10 cellular contexts compared by ENCODE assay signal in the genomic region with DNA sequence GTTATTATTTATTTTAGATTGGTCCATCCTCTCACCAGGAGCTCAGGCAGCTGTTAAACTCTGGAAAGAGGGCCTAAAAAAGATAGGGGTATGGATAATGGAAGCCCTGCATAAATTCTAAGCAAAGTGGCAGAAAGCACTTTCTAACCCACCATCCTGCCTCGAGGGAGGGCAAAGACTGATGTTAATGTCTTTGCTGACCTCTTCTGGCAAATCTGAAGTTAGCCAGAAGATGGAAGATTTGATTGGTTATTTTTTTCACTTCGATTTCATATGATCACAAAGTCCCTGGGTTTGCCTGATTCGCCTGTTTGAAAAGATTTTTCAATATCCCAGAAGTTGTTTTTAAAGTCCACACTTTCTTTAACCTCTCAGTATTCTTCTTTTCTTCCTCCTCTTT. TPM values are rescaled to one million over a fixed set of nuclear protein-coding genes. Genes with fewer than 3 reads are reported as not detected.
A peak's percentile ranks its signal among the peaks of the same experiment; 100 is the strongest.
DNase-seq lines count a peak whose midpoint lies in the region; ATAC-seq and TF ChIP-seq lines count a peak whose summit lies in the region.
"Had no signal": no experiment of that assay in that cellular context is flagged by ENCODE, and none has a peak within 500 bp of the region (broad histone marks: within the 10 kb centered on the region; RNA-seq: fewer than 3 reads in every experiment).

No MANE protein-coding gene starts in this region.

- H3K4me1 Mint-ChIP-seq in activated naive CD4-positive, alpha-beta T cell treated with anti-CD3 and anti-CD28 coated beads for 36 hours (ENCODE audit: low read depth) = peaks cover 5% of the 10 kb centered on the region

- H3K4me1 ChIP-seq in DND-41 (ENCODE audit: insufficient read depth, low read length) (peaks cover 32% of the 10 kb centered on the region), left lung (peaks cover 0 to 9% of the 10 kb centered on the region in 2 donors)

- H3K79me2 ChIP-seq in DND-41 (ENCODE audit: insufficient read depth, low read length) = no peaks in the 10 kb centered on the region

- H3K4me3 ChIP-seq in DND-41 (ENCODE audit: low read depth in 1 of 2, low read length in 2 of 2) (no peak overlapping the region), WERI-Rb-1 (ENCODE audit: low read depth, low read length) (no peak overlapping the region), left lung (no peak overlapping the region)
- H3K4me3 ChIP-seq in Jurkat, Clone E6-1 (ENCODE audit: low read length) = no peak overlapping the region

- no peaks in the 10 kb centered on the region for H4K20me1 ChIP-seq in DND-41 (ENCODE audit: insufficient read depth, low read length)

- H3K27ac ChIP-seq in DND-41 (ENCODE audit: low read length) = no peak overlapping the region
- H3K27ac ChIP-seq in WERI-Rb-1 = no peak overlapping the region
- H3K27ac ChIP-seq in left lung = no peak overlapping the region

- CTCF ChIA-PET in activated naive CD4-positive, alpha-beta T cell treated with anti-CD3 and anti-CD28 coated beads for 36 hours (lab: Charles Lee) = interaction anchor here (0.6 to 21.1 kb wide), 41 partner anchors 8 to 698 kb away, joined by 3 to 329 read pairs (median 5); a partner anchor contains a TSS

- intact Hi-C loops in left lung (cut with DNase I) = loop anchor here (10.0 kb wide), 2 partner anchors 137 to 213 kb away; no protein-coding TSS in a partner anchor
- intact Hi-C loops in activated naive CD4-positive, alpha-beta T cell treated with anti-CD3 and anti-CD28 coated beads for 36 hours (cut with micrococcal nuclease) = loop anchor here (2.0 to 10.0 kb wide), 6 partner anchors 485 to 1025 kb away; no protein-coding TSS in a partner anchor
- intact Hi-C loops in posterior cingulate gyrus (cut with DNase I) = loop anchor here (2.0 kb wide), 1 partner anchor 147 kb away; a partner anchor contains a TSS

- peak; percentile 20 for DNase-seq in DND-41
- peak; percentile 28 for DNase-seq in Jurkat, Clone E6-1 (ENCODE audit: low read depth, low spot score)
- DNase-seq in WERI-Rb-1 = peak; percentile 35
- no peak for DNase-seq in left lung
- DNase-seq in NCI-H345 treated with DMSO at 0.1 percent for 48 hours (lab: John Stamatoyannopoulos, UW; ENCODE audit: unreplicated experiment) = no peak
- no peak for DNase-seq in activated naive CD4-positive, alpha-beta T cell treated with anti-CD3 and anti-CD28 coated beads for 36 hours
- DNase-seq in posterior cingulate gyrus = no peak
- DNase-seq in activated CD8-positive, alpha-beta memory T cell treated with anti-CD3 and anti-CD28 coated beads for 24 hours = no peak
- DNase-seq: activated CD4-positive, alpha-beta T cell treated with anti-CD3 and anti-CD28 coated beads for 36 hours; stimulated activated CD4-positive, alpha-beta T cell treated with anti-CD3 and anti-CD28 coated beads, Interleukin-4, amount 100 ng/mL, for 24 hours had no signal

- H3K4me2 ChIP-seq in DND-41 (ENCODE audit: insufficient read depth, low read length) = no peak overlapping the region

- no peak overlapping the region for H3K27ac Mint-ChIP-seq in activated naive CD4-positive, alpha-beta T cell treated with anti-CD3 and anti-CD28 coated beads for 36 hours
- H3K27ac Mint-ChIP-seq: activated CD4-positive, alpha-beta T cell treated with anti-CD3 and anti-CD28 coated beads for 36 hours had no signal

- ATAC-seq in DND-41 (ENCODE audit: insufficient read depth, low read depth) = no peak
- ATAC-seq in left lung = peak; percentile 35
- ATAC-seq: activated CD4-positive, alpha-beta T cell treated with anti-CD3 and anti-CD28 coated beads for 36 hours had no signal

- TF ChIP-seq CTCF in DND-41 (IDR thresholded peaks at IDR 0.05; ENCODE audit: borderline replicate concordance, extremely low read depth, low read length, poor library complexity, severe bottlenecking) (peak; percentile 57), WERI-Rb-1 (IDR thresholded peaks at IDR 0.05; ENCODE audit: low read depth, low read length) (peak; percentile 46; the same call in 1 of the 2 replicates), left lung (IDR thresholded peaks at IDR 0.05) (no peak)

- H2AFZ ChIP-seq in DND-41 (ENCODE audit: low read depth, low read length) = no peak overlapping the region

- H3K9ac ChIP-seq in DND-41 (ENCODE audit: low read depth, low read length) = no peak overlapping the region

- no peaks in the 10 kb centered on the region for H3K27me3 Mint-ChIP-seq in activated naive CD4-positive, alpha-beta T cell treated with anti-CD3 and anti-CD28 coated beads for 36 hours (ENCODE audit: low read depth)
- H3K27me3 Mint-ChIP-seq: activated CD4-positive, alpha-beta T cell treated with anti-CD3 and anti-CD28 coated beads for 36 hours had no signal

- H3K9me3 Mint-ChIP-seq in activated naive CD4-positive, alpha-beta T cell treated with anti-CD3 and anti-CD28 coated beads for 36 hours = no peaks in the 10 kb centered on the region

- no peak overlapping the region for H3K4me3 Mint-ChIP-seq in activated naive CD4-positive, alpha-beta T cell treated with anti-CD3 and anti-CD28 coated beads for 36 hours
- H3K4me3 Mint-ChIP-seq: activated CD4-positive, alpha-beta T cell treated with anti-CD3 and anti-CD28 coated beads for 36 hours had no signal

- H3K27me3 ChIP-seq in DND-41 (ENCODE audit: insufficient read depth, low read length, poor library complexity) (no peaks in the 10 kb centered on the region), WERI-Rb-1 (ENCODE audit: insufficient read depth, low read depth, severe bottlenecking) (no peaks in the 10 kb centered on the region), left lung (no peaks in the 10 kb centered on the region)

- H3K9me3 ChIP-seq in DND-41 (ENCODE audit: insufficient read depth, low read length, severe bottlenecking) = peaks cover 5% of the 10 kb centered on the region
- H3K9me3 ChIP-seq in WERI-Rb-1 (ENCODE audit: severe bottlenecking) = no peaks in the 10 kb centered on the region
- no peaks in the 10 kb centered on the region for H3K9me3 ChIP-seq in left lung

- no peaks in the 10 kb centered on the region for H3K36me3 Mint-ChIP-seq in activated naive CD4-positive, alpha-beta T cell treated with anti-CD3 and anti-CD28 coated beads for 36 hours (ENCODE audit: low read depth)

- no peaks in the 10 kb centered on the region for H3K36me3 ChIP-seq in DND-41 (ENCODE audit: insufficient read depth, low read length)
- H3K36me3 ChIP-seq in WERI-Rb-1 = no peaks in the 10 kb centered on the region
- H3K36me3 ChIP-seq in left lung = no peaks in the 10 kb centered on the region

RNA-seq across cellular contexts. Expression of a gene that starts 24.8 kb away (rescaled TPM):
- not detected for polyA plus RNA-seq in Jurkat, Clone E6-1 (2012; ENCODE audit: insufficient read depth, insufficient read length)
- not detected for total RNA-seq in left lung
- not detected for total RNA-seq in activated naive CD4-positive, alpha-beta T cell treated with anti-CD3 and anti-CD28 coated beads for 36 hours
- total RNA-seq: activated CD4-positive, alpha-beta T cell treated with anti-CD3 and anti-CD28 coated beads for 36 hours had no signal

RNA-seq across cellular contexts. Expression of a gene that starts 39.9 kb away (rescaled TPM):
- not detected for polyA plus RNA-seq in Jurkat, Clone E6-1 (2012; ENCODE audit: insufficient read depth, insufficient read length)
- under 1 TPM; 0.58 to 0.96 TPM for total RNA-seq in left lung
- under 1 TPM; 0.52 to 0.83 TPM for total RNA-seq in activated naive CD4-positive, alpha-beta T cell treated with anti-CD3 and anti-CD28 coated beads for 36 hours

RNA-seq across cellular contexts. Expression of a gene that starts 50.0 kb away (rescaled TPM):
- not detected for polyA plus RNA-seq in Jurkat, Clone E6-1 (2012; ENCODE audit: insufficient read depth, insufficient read length)
- not detected for total RNA-seq in left lung
- not detected for total RNA-seq in activated naive CD4-positive, alpha-beta T cell treated with anti-CD3 and anti-CD28 coated beads for 36 hours
- total RNA-seq: activated CD4-positive, alpha-beta T cell treated with anti-CD3 and anti-CD28 coated beads for 36 hours had no signal

Comparison
In these comparisons a context has a peak if more than half of its experiments do, and no peak if none do; other contexts are left out.
1. DNase-seq: peak in DND-41 (single experiment), Jurkat, Clone E6-1 (single experiment) and WERI-Rb-1 (single experiment); none in left lung (0 of 2), NCI-H345 treated with DMSO at 0.1 percent for 48 hours (single experiment), activated naive CD4-positive, alpha-beta T cell treated with anti-CD3 and anti-CD28 coated beads for 36 hours (single experiment), posterior cingulate gyrus (0 of 10) and activated CD8-positive, alpha-beta memory T cell treated with anti-CD3 and anti-CD28 coated beads for 24 hours (single experiment).
2. CTCF ChIP-seq: peak in DND-41 (single experiment) and WERI-Rb-1 (single experiment); none in left lung (0 of 2).